8 cellular contexts compared by ENCODE assay signal in genomic region chr11:65261591-65262380, GRCh38. TPM values are rescaled to one million over a fixed set of nuclear protein-coding genes. Genes with fewer than 3 reads are reported as not detected.
DNase-seq lines count a peak whose midpoint lies in the region; ATAC-seq and TF ChIP-seq lines count a peak whose summit lies in the region.

TSS of gene POLA2 (plus strand) at chr11:65261962. CDS start at chr11:65262293, 331 bp downstream.

- peak within 1 kb of the TSS; percentile 67 for H3K4me3 ChIP-seq in BJ (ENCODE audit: low read depth, low read length)

- peak; percentile 81 for DNase-seq in BJ (ENCODE audit: low read depth)
- peak; percentile 94 to 99 for DNase-seq in NCI-H526 (lab: John Stamatoyannopoulos, UW)
- peak; percentile 98 for DNase-seq in activated CD4-positive, alpha-beta T cell treated with anti-CD3 and anti-CD28 coated beads for 48 hours
- DNase-seq in left colon, result peak; percentile 93 to 96
- peak; percentile 94 to 97 for DNase-seq in stimulated activated CD4-positive, alpha-beta T cell treated with anti-CD3 and anti-CD28 coated beads, Interleukin-1b, Interleukin-23, amount 100 ng/mL, for 4 hours (ENCODE audit: low read depth in 2 of 2)

- H3K27me3 ChIP-seq in BJ (ENCODE audit: control insufficient read depth, insufficient read depth, low read length), result no peaks in the 10 kb centered on the region

- H3K36me3 ChIP-seq in BJ (ENCODE audit: control insufficient read depth, insufficient read depth, low read length), result no peaks in the 10 kb centered on the region

- H3K27ac ChIP-seq in cingulate gyrus (ENCODE audit: low read depth, low read length), result peak within 1 kb of the TSS; percentile 98

- TF ChIP-seq CTCF in BJ (IDR thresholded peaks at IDR 0.05; ENCODE audit: insufficient read depth, low read depth, low read length), result no peak

- POLR2A ChIA-PET in BJ (lab: Charles Lee), result interaction anchor here (0.5 to 0.6 kb wide), 2 partner anchors 74 to 161 kb away, joined by 4 to 6 read pairs; partner anchors contain the start of gene NEAT1

- CTCF ChIA-PET in BJ (lab: Yijun Ruan, JAX), result interaction anchor here (0.6 to 2.2 kb wide), 11 partner anchors 9 to 126 kb away, joined by 3 to 19 read pairs (median 3); partner anchors contain the start of genes CDC42EP2 and DPF2

- intact Hi-C loops in left colon (cut with DNase I, micrococcal nuclease), result no loop called here

- peak; percentile 87 for ATAC-seq in GM19324 (IDR thresholded peaks at IDR 0.05; ENCODE audit: low FRiP score, unreplicated experiment)
- peak; percentile 82 for ATAC-seq in HG03460 (IDR thresholded peaks at IDR 0.05; ENCODE audit: unreplicated experiment)
- peak; percentile 95 for ATAC-seq in left colon

RNA-seq across cellular contexts. Expression of gene POLA2, which starts in this region (rescaled TPM):
- 11.8 and 14.5 TPM in 2 replicates for polyA plus RNA-seq in BJ (2011; rRNA removed)
- polyA minus RNA-seq in BJ (2011; rRNA and poly(A)+ RNA removed), result 11.2 and 16.9 TPM in 2 replicates
- 1 to 10 TPM; 4.3 to 9.8 TPM for total RNA-seq in left colon

Comparison
In these comparisons a context has a peak if more than half of its experiments do, and no peak if none do; other contexts are left out.
1. Peak in every context shown above with its lines: DNase-seq, ATAC-seq, H3K4me3 ChIP-seq and H3K27ac ChIP-seq.